8 cellular contexts compared by ENCODE assay signal in genomic region chr20:57627972-57628650, GRCh38. TPM values are rescaled to one million over a fixed set of nuclear protein-coding genes. Genes with fewer than 3 reads are reported as not detected.
A peak's percentile ranks its signal among the peaks of the same experiment; 100 is the strongest.
DNase-seq lines count a peak whose midpoint lies in the region; ATAC-seq, FAIRE-seq and TF ChIP-seq lines count a peak whose summit lies in the region.

No MANE protein-coding gene starts in this region.

- H3K27me3 ChIP-seq in HL-60 (ENCODE audit: insufficient read depth, poor library complexity, severe bottlenecking): no peaks in the 10 kb centered on the region

- POLR2A ChIA-PET in activated CD4-positive, alpha-beta T cell treated with anti-CD3 and anti-CD28 coated beads, Interleukin-2, amount 10 ng/mL, durations not matched to agents 7 days and 5 days (lab: Charles Lee): interaction anchor here (1.0 kb wide), 1 partner anchor 9 kb away, joined by 8 read pairs; no protein-coding TSS in a partner anchor

- CTCF ChIA-PET in activated CD4-positive, alpha-beta T cell treated with anti-CD3 and anti-CD28 coated beads, Interleukin-2, amount 10 ng/mL, durations not matched to agents 7 days and 5 days (lab: Charles Lee): interaction anchor here (0.7 to 4.2 kb wide), 3 partner anchors 8 to 25 kb away, joined by 3 to 29 read pairs (median 4); partner anchors contain the start of gene ZBP1

- peaks cover 53% of the 10 kb centered on the region for H3K36me3 Mint-ChIP-seq in activated CD4-positive, alpha-beta T cell treated with anti-CD3 and anti-CD28 coated beads, Interleukin-2, amount 10 ng/mL, durations not matched to agents 7 days and 5 days (ENCODE audit: low read depth)
- no peaks in the 10 kb centered on the region for H3K36me3 Mint-ChIP-seq in neural crest cell (ENCODE audit: low read depth)

- H3K27me3 Mint-ChIP-seq in activated CD4-positive, alpha-beta T cell treated with anti-CD3 and anti-CD28 coated beads, Interleukin-2, amount 10 ng/mL, durations not matched to agents 7 days and 5 days: peaks cover 27% of the 10 kb centered on the region
- no peaks in the 10 kb centered on the region for H3K27me3 Mint-ChIP-seq in neural crest cell (ENCODE audit: low read depth)

- TF ChIP-seq CTCF in HL-60 (IDR thresholded peaks at IDR 0.05; ENCODE audit: insufficient read depth, low read length): no peak
- no peak for TF ChIP-seq CTCF in neural crest cell (conservative IDR thresholded peaks at IDR 0.05)

- H3K4me3 Mint-ChIP-seq in activated CD4-positive, alpha-beta T cell treated with anti-CD3 and anti-CD28 coated beads, Interleukin-2, amount 10 ng/mL, durations not matched to agents 7 days and 5 days: peak overlapping the region; percentile 34
- H3K4me3 Mint-ChIP-seq in neural crest cell: no peak overlapping the region

- peak overlapping the region; percentile 91 for H3K27ac Mint-ChIP-seq in activated CD4-positive, alpha-beta T cell treated with anti-CD3 and anti-CD28 coated beads, Interleukin-2, amount 10 ng/mL, durations not matched to agents 7 days and 5 days
- peak overlapping the region; percentile 32 for H3K27ac Mint-ChIP-seq in neural crest cell (ENCODE audit: unreplicated experiment)

- peaks cover 64% of the 10 kb centered on the region for H3K4me1 Mint-ChIP-seq in activated CD4-positive, alpha-beta T cell treated with anti-CD3 and anti-CD28 coated beads, Interleukin-2, amount 10 ng/mL, durations not matched to agents 7 days and 5 days
- peaks cover 4% of the 10 kb centered on the region for H3K4me1 Mint-ChIP-seq in neural crest cell

- no peak overlapping the region for H3K4me3 ChIP-seq in HL-60 (replicated peaks; ENCODE audit: insufficient read depth, low read length)

- peaks cover 52% of the 10 kb centered on the region for H3K9me3 Mint-ChIP-seq in activated CD4-positive, alpha-beta T cell treated with anti-CD3 and anti-CD28 coated beads, Interleukin-2, amount 10 ng/mL, durations not matched to agents 7 days and 5 days
- H3K9me3 Mint-ChIP-seq in neural crest cell: peaks cover 9% of the 10 kb centered on the region

- FAIRE-seq in endometrium (lab: Jason Lieb, UNC): peak; percentile 79

- DNase-seq in HL-60 (ENCODE audit: low read depth in 1 of 2, low spot score in 1 of 2) (peak; percentile 81 to 88), neural crest cell (ENCODE audit: low read depth, low spot score) (no peak), NCI-H1694 (lab: John Stamatoyannopoulos, UW) (no peak), DMS53 treated with DMSO at 0.1 percent for 48 hours (lab: John Stamatoyannopoulos, UW; ENCODE audit: unreplicated experiment) (no peak), cerebellar cortex (ENCODE audit: low spot score) (no peak)
- DNase-seq in activated CD4-positive, alpha-beta T cell treated with anti-CD3 and anti-CD28 coated beads, Interleukin-2, amount 10 ng/mL, durations not matched to agents 7 days and 5 days: peak; percentile 70

- H3K27ac ChIP-seq in HL-60 (replicated peaks): peak overlapping the region; percentile 98

- no peak for ATAC-seq in HG03196 (IDR thresholded peaks at IDR 0.05; ENCODE audit: unreplicated experiment)

RNA-seq across cellular contexts. Expression of gene ZBP1, which starts 7.9 kb away (rescaled TPM):
- 10 to 100 TPM; 28.3 to 31.4 TPM for total RNA-seq in activated CD4-positive, alpha-beta T cell treated with anti-CD3 and anti-CD28 coated beads, Interleukin-2, amount 10 ng/mL, durations not matched to agents 7 days and 5 days
- not detected in 2 replicates for total RNA-seq in neural crest cell

Comparison
In these comparisons a context has a peak if more than half of its experiments do, and no peak if none do; other contexts are left out.
1. DNase-seq: peak in HL-60 (2 of 2) and activated CD4-positive, alpha-beta T cell treated with anti-CD3 and anti-CD28 coated beads, Interleukin-2, amount 10 ng/mL, durations not matched to agents 7 days and 5 days (single experiment); none in neural crest cell (single experiment), NCI-H1694 (single experiment), DMS53 treated with DMSO at 0.1 percent for 48 hours (single experiment) and cerebellar cortex (single experiment).
2. RNA of gene ZBP1, which starts 7.9 kb away (total RNA-seq): 28.3 to 31.4 TPM in activated CD4-positive, alpha-beta T cell treated with anti-CD3 and anti-CD28 coated beads, Interleukin-2, amount 10 ng/mL, durations not matched to agents 7 days and 5 days; not detected in neural crest cell; every median in the first group is over 10 times any median in the second.